12 cellular contexts compared by ENCODE assay signal in the genomic region with DNA sequence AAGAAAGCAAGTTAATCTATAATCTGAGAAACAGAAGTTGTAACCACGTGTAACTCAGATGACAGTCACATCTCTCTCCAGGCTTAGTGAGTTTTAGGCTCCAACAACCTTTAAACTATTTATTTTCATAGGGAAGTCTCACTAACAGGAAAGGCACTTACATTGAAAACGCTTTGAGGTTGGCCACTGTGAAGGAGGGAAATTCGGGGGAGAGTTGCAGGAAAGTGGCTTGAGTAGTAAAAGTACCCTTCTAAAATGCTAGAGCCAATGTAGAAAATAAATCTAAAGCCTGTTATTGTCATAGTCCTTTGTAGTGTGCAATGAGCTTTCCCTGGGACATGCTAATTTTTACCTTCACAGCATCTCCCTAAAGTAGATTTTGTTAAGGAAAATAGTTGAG. TPM values are rescaled to one million over a fixed set of nuclear protein-coding genes. Genes with fewer than 3 reads are reported as not detected.
DNase-seq lines count a peak whose midpoint lies in the region; TF ChIP-seq lines count a peak whose summit lies in the region.
"Had no signal": no experiment of that assay in that cellular context is flagged by ENCODE, and none has a peak within 500 bp of the region (broad histone marks: within the 10 kb centered on the region; RNA-seq: fewer than 3 reads in every experiment).

No MANE protein-coding gene starts in this region.

- H3K27me3 ChIP-seq in PC-9 (ENCODE audit: insufficient read depth, low read depth) (no peaks in the 10 kb centered on the region), skeletal muscle satellite cell (ENCODE audit: control insufficient read depth, insufficient read depth, low read length) (no peaks in the 10 kb centered on the region)
- H3K27me3 ChIP-seq: gastroesophageal sphincter, tibial artery had no signal

- BruUV-seq in PC-9 (replicated peaks; lab: Mats Ljungman, UMichigan): TSS peak; percentile 52

- H3K36me3 ChIP-seq in PC-9 (ENCODE audit: low read depth) (peaks cover 17% of the 10 kb centered on the region), skeletal muscle satellite cell (ENCODE audit: insufficient read depth, low read length) (peaks cover 9% of the 10 kb centered on the region)

- no peak overlapping the region for H3K9ac ChIP-seq in skeletal muscle satellite cell (ENCODE audit: low read depth, low read length)

- POLR2A ChIA-PET in PC-9 (lab: Charles Lee; ENCODE audit: unreplicated experiment): no interaction called here

- peaks cover 35% of the 10 kb centered on the region for H3K79me2 ChIP-seq in PC-9 (ENCODE audit: low read depth)

- H3K4me1 Mint-ChIP-seq in activated CD4-positive, alpha-beta T cell treated with anti-CD3 and anti-CD28 coated beads, Interleukin-2, amount 10 ng/mL, durations not matched to agents 24 days and 14 days: peaks cover 23% of the 10 kb centered on the region

- H3K9me2 ChIP-seq in PC-9 (ENCODE audit: insufficient read depth): no peaks in the 10 kb centered on the region

- no peak overlapping the region for H3K27ac ChIP-seq in PC-9

- peaks cover 17% of the 10 kb centered on the region for H3K4me1 ChIP-seq in PC-9 (replicated peaks; ENCODE audit: insufficient read depth)
- no peaks in the 10 kb centered on the region for H3K4me1 ChIP-seq in skeletal muscle satellite cell (ENCODE audit: control insufficient read depth, insufficient read depth, low read length)

- CTCF ChIA-PET in PC-9 (lab: Charles Lee): interaction anchor here (1.0 kb wide), 1 partner anchor 18 kb away, joined by 3 read pairs; no protein-coding TSS in a partner anchor

- peaks cover 17% of the 10 kb centered on the region for H3K36me3 Mint-ChIP-seq in activated CD4-positive, alpha-beta T cell treated with anti-CD3 and anti-CD28 coated beads, Interleukin-2, amount 10 ng/mL, durations not matched to agents 24 days and 14 days (ENCODE audit: low read depth)

- no peak for TF ChIP-seq CTCF in PC-9 (conservative IDR thresholded peaks at IDR 0.05)
- no peak for TF ChIP-seq CTCF in epithelial cell of proximal tubule (conservative IDR thresholded peaks at IDR 0.05; ENCODE audit: low read depth, low read length)

- intact Hi-C loops in activated CD4-positive, alpha-beta T cell treated with anti-CD3 and anti-CD28 coated beads, Interleukin-2, amount 10 ng/mL, durations not matched to agents 24 days and 14 days (cut with micrococcal nuclease): loop anchor here (2.0 to 10.0 kb wide), 4 partner anchors 79 to 915 kb away; partner anchors contain the start of gene OCIAD1
- intact Hi-C loops in PC-9 (cut with micrococcal nuclease; ENCODE audit: unreplicated experiment): loop anchor here (10.0 kb wide), 1 partner anchor 209 kb away; no protein-coding TSS in a partner anchor

- H3F3A ChIP-seq in PC-9 (ENCODE audit: insufficient read depth, low read depth): no peaks in the 10 kb centered on the region

- peak overlapping the region; percentile 91 for H3K27ac Mint-ChIP-seq in activated CD4-positive, alpha-beta T cell treated with anti-CD3 and anti-CD28 coated beads, Interleukin-2, amount 10 ng/mL, durations not matched to agents 24 days and 14 days

- peak overlapping the region; percentile 84 for H3K4me3 Mint-ChIP-seq in activated CD4-positive, alpha-beta T cell treated with anti-CD3 and anti-CD28 coated beads, Interleukin-2, amount 10 ng/mL, durations not matched to agents 24 days and 14 days

- peaks cover 14% of the 10 kb centered on the region for H3K27me3 Mint-ChIP-seq in activated CD4-positive, alpha-beta T cell treated with anti-CD3 and anti-CD28 coated beads, Interleukin-2, amount 10 ng/mL, durations not matched to agents 24 days and 14 days

- H3K4me3 ChIP-seq in PC-9 (peak overlapping the region; percentile 89; the same call in 1 of the 2 replicates), epithelial cell of proximal tubule (ENCODE audit: low read depth, low read length) (peak overlapping the region; percentile 99), skeletal muscle satellite cell (ENCODE audit: low read length) (peak overlapping the region; percentile 74)

- H3K4me2 ChIP-seq in PC-9 (peak overlapping the region; percentile 96), skeletal muscle satellite cell (ENCODE audit: low read length) (peak overlapping the region; percentile 80)

- peak overlapping the region; percentile 84 for H2AFZ ChIP-seq in PC-9

- H4K20me1 ChIP-seq in PC-9 (ENCODE audit: insufficient read depth): 0 out of 2 replicates have a peak, but pooled peaks cover under 1% of the 10 kb centered on the region

- H3K9me3 ChIP-seq in PC-9 (ENCODE audit: insufficient read depth, low read depth) (no peaks in the 10 kb centered on the region; the same call in 1 of the 2 replicates), skeletal muscle satellite cell (replicated peaks; ENCODE audit: low read length) (no peaks in the 10 kb centered on the region)
- H3K9me3 ChIP-seq: gastroesophageal sphincter, tibial artery had no signal

- peaks cover 13% of the 10 kb centered on the region for H3K9me3 Mint-ChIP-seq in activated CD4-positive, alpha-beta T cell treated with anti-CD3 and anti-CD28 coated beads, Interleukin-2, amount 10 ng/mL, durations not matched to agents 24 days and 14 days

- no peak for DNase-seq in activated CD4-positive, alpha-beta T cell treated with anti-CD3 and anti-CD28 coated beads, Interleukin-2, amount 10 ng/mL, durations not matched to agents 24 days and 14 days
- DNase-seq in activated CD4-positive, alpha-beta T cell treated with anti-CD3 and anti-CD28 coated beads, Interleukin-2, amount 50 U/mL, for 4 hours: no peak
- DNase-seq in PC-9 (no peak), epithelial cell of proximal tubule (ENCODE audit: low read depth) (no peak), NCI-H2171 treated with DMSO at 0.1 percent for 48 hours (lab: John Stamatoyannopoulos, UW) (no peak), GM03348 (ENCODE audit: low spot score) (no peak), D341Med (ENCODE audit: low spot score) (no peak)
- DNase-seq: NCI-H1048; NK-92 treated with Interleukin-12 subunit alpha and Interleukin-12 subunit beta, amount 100 ng/mL, for 24 hours; tibial artery had no signal

RNA-seq across cellular contexts. Expression of gene NFXL1, which starts 1.0 kb away (rescaled TPM):
- total RNA-seq in activated CD4-positive, alpha-beta T cell treated with anti-CD3 and anti-CD28 coated beads, Interleukin-2, amount 10 ng/mL, durations not matched to agents 24 days and 14 days: 11.2 and 15.0 TPM in 2 replicates
- total RNA-seq in PC-9 (2021): 15.5 and 15.7 TPM in 2 replicates
- 10.4 and 10.6 TPM in 2 replicates for total RNA-seq in epithelial cell of proximal tubule
- 5.9 and 8.1 TPM in 2 replicates for total RNA-seq in skeletal muscle satellite cell (2012; rRNA removed)
